10 cellular contexts compared by ENCODE assay signal in genomic region chr18:5297582-5297981, GRCh38. TPM values are rescaled to one million over a fixed set of nuclear protein-coding genes. Genes with fewer than 3 reads are reported as not detected.
DNase-seq lines count a peak whose midpoint lies in the region; TF ChIP-seq lines count a peak whose summit lies in the region.
"Had no signal": no experiment of that assay in that cellular context is flagged by ENCODE, and none has a peak within 500 bp of the region (broad histone marks: within the 10 kb centered on the region; RNA-seq: fewer than 3 reads in every experiment).

No MANE protein-coding gene starts in this region.

- H3K27me3 ChIP-seq in mammary epithelial cell (ENCODE audit: insufficient read depth, low read length) (no peaks in the 10 kb centered on the region), mesenchymal stem cell (ENCODE audit: control insufficient read depth in 1 of 2, insufficient read depth in 1 of 2, low read length in 2 of 2) (peaks cover 0 to 5% of the 10 kb centered on the region in 2 experiments), tibial nerve (no peaks in the 10 kb centered on the region), uterus (no peaks in the 10 kb centered on the region)

- H3K4me1 Mint-ChIP-seq in MCF 10A (ENCODE audit: insufficient read depth, unreplicated experiment) = peaks cover 6% of the 10 kb centered on the region
- peaks cover 29% of the 10 kb centered on the region for H3K4me1 Mint-ChIP-seq in activated naive CD8-positive, alpha-beta T cell treated with anti-CD3 and anti-CD28 coated beads for 36 hours

- H3K27me3 Mint-ChIP-seq in MCF 10A (ENCODE audit: insufficient read depth, unreplicated experiment) = peaks cover 41% of the 10 kb centered on the region
- peaks cover 4% of the 10 kb centered on the region for H3K27me3 Mint-ChIP-seq in activated naive CD8-positive, alpha-beta T cell treated with anti-CD3 and anti-CD28 coated beads for 36 hours

- H3K36me3 Mint-ChIP-seq in MCF 10A (ENCODE audit: insufficient read depth, unreplicated experiment) = peaks cover 5% of the 10 kb centered on the region
- H3K36me3 Mint-ChIP-seq in activated naive CD8-positive, alpha-beta T cell treated with anti-CD3 and anti-CD28 coated beads for 36 hours = peaks cover 15% of the 10 kb centered on the region

- H4K8ac ChIP-seq in mesenchymal stem cell (ENCODE audit: low read length) = no peak overlapping the region

- TF ChIP-seq EP300 in tibial nerve (IDR thresholded peaks at IDR 0.05) = no peak

- H3K14ac ChIP-seq in mesenchymal stem cell (ENCODE audit: low read length in 2 of 2) = no peak overlapping the region

- H3K9ac ChIP-seq in mammary epithelial cell (ENCODE audit: insufficient read depth, low read length) (no peak overlapping the region), mesenchymal stem cell (ENCODE audit: low read length) (no peak overlapping the region)

- peak overlapping the region; percentile 29 for H3K4me3 Mint-ChIP-seq in MCF 10A (ENCODE audit: unreplicated experiment)
- H3K4me3 Mint-ChIP-seq in activated naive CD8-positive, alpha-beta T cell treated with anti-CD3 and anti-CD28 coated beads for 36 hours = no peak overlapping the region

- H3K4me1 ChIP-seq in mammary epithelial cell (ENCODE audit: insufficient read depth, low read length) = peaks cover 15% of the 10 kb centered on the region
- peaks cover 3% of the 10 kb centered on the region for H3K4me1 ChIP-seq in mesenchymal stem cell (ENCODE audit: control insufficient read depth, insufficient read depth, low read depth, low read length)
- peaks cover 0 to 22% (median 11%) of the 10 kb centered on the region in 4 donors for H3K4me1 ChIP-seq in tibial nerve
- H3K4me1 ChIP-seq in uterus = no peaks in the 10 kb centered on the region

- no peaks in the 10 kb centered on the region for H3K9me3 Mint-ChIP-seq in MCF 10A (ENCODE audit: unreplicated experiment)
- H3K9me3 Mint-ChIP-seq in activated naive CD8-positive, alpha-beta T cell treated with anti-CD3 and anti-CD28 coated beads for 36 hours = no peaks in the 10 kb centered on the region

- no peak overlapping the region for H2BK12ac ChIP-seq in mesenchymal stem cell (ENCODE audit: low read length in 2 of 2)

- peaks cover 15% of the 10 kb centered on the region for H3K79me2 ChIP-seq in mammary epithelial cell (ENCODE audit: insufficient read depth, low read length)

- no peaks in the 10 kb centered on the region for H4K20me1 ChIP-seq in mammary epithelial cell (ENCODE audit: insufficient read depth, low read length)

- POLR2A ChIA-PET in MCF 10A (lab: Yijun Ruan, JAX) = interaction anchor here (1.8 to 2.1 kb wide), 3 partner anchors 14 to 19 kb away, joined by 9 to 13 read pairs (median 11); no protein-coding TSS in a partner anchor

- no peak overlapping the region for H2BK15ac ChIP-seq in mesenchymal stem cell (ENCODE audit: low read depth, poor library complexity, severe bottlenecking)

- no peak overlapping the region for H3K23ac ChIP-seq in mesenchymal stem cell (ENCODE audit: low read length in 2 of 2)

- dilution Hi-C loops in mammary epithelial cell (cut with HindIII; ENCODE audit: low sequenced_read_pairs) = loop anchor here (10.0 kb wide), 1 partner anchor 63 kb away; no protein-coding TSS in a partner anchor

- no peak overlapping the region for H2AFZ ChIP-seq in mammary epithelial cell (ENCODE audit: low read depth, low read length)
- H2AFZ ChIP-seq in mesenchymal stem cell (ENCODE audit: low read depth, low read length) = peak overlapping the region; percentile 18

- CTCF ChIA-PET in MCF 10A (lab: Yijun Ruan, JAX) (no interaction called here), mammary epithelial cell (lab: Charles Lee; ENCODE audit: low non-redundant PET) (no interaction called here)

- H4K91ac ChIP-seq in mesenchymal stem cell (ENCODE audit: low read length) = no peak overlapping the region

- TF ChIP-seq CTCF in MCF 10A (IDR thresholded peaks at IDR 0.05; ENCODE audit: unreplicated experiment) (no peak), mammary epithelial cell (conservative IDR thresholded peaks at IDR 0.05 in 1 of 2, IDR thresholded peaks at IDR 0.05 in 1 of 2; ENCODE audit: extremely low read depth in 1 of 2, insufficient read depth in 1 of 2, low read depth in 1 of 2, low read length in 2 of 2) (no peak), tibial nerve (IDR thresholded peaks at IDR 0.05) (no peak), uterus (IDR thresholded peaks at IDR 0.05) (no peak)

- no peak overlapping the region for H3K18ac ChIP-seq in mesenchymal stem cell (ENCODE audit: low read depth in 1 of 2, low read length in 2 of 2)

- no peak overlapping the region for H2AK5ac ChIP-seq in mesenchymal stem cell (ENCODE audit: low read length, severe bottlenecking)

- peaks cover 8% of the 10 kb centered on the region for H3K79me1 ChIP-seq in mesenchymal stem cell (replicated peaks; ENCODE audit: low read length, poor library complexity, severe bottlenecking)

- no peak overlapping the region for H3K4me2 ChIP-seq in mammary epithelial cell (ENCODE audit: insufficient read depth, low read depth, low read length)
- H3K4me2 ChIP-seq in mesenchymal stem cell (ENCODE audit: low read length, poor library complexity, severe bottlenecking) = no peak overlapping the region

- H2BK5ac ChIP-seq in mesenchymal stem cell (ENCODE audit: low read depth, low read length, poor library complexity, severe bottlenecking) = no peak overlapping the region

- in situ Hi-C loops in mammary epithelial cell (cut with MboI; ENCODE audit: low sequenced_read_pairs in 2 of 2) = no loop called here

- no TSS peak for BruUV-seq in MCF 10A (replicated peaks; lab: Mats Ljungman, UMichigan)
- no TSS peak for BruUV-seq in mammary epithelial cell (replicated peaks; lab: Mats Ljungman, UMichigan)

- H3K27ac Mint-ChIP-seq in MCF 10A (ENCODE audit: low read depth, unreplicated experiment) = peak overlapping the region; percentile 88
- peak overlapping the region; percentile 97 for H3K27ac Mint-ChIP-seq in activated naive CD8-positive, alpha-beta T cell treated with anti-CD3 and anti-CD28 coated beads for 36 hours

- H2BK120ac ChIP-seq in mesenchymal stem cell (ENCODE audit: low read depth, low read length) = no peak overlapping the region

- TF ChIP-seq POLR2A in tibial nerve (IDR thresholded peaks at IDR 0.05) (no peak), uterus (IDR thresholded peaks at IDR 0.05) (no peak)

- 99% methylated on average over 12 of the region's 12 CpGs for WGBS in mammary epithelial cell (ENCODE audit: low coverage, missing lambda C conversion rate)
- WGBS in mesenchymal stem cell = 97% methylated on average over 12 of the region's 12 CpGs
- WGBS in tibial nerve, 2 donors = 93 to 96% methylated on average over 12 of the region's 12 CpGs

- H3K9me3 ChIP-seq in mammary epithelial cell (replicated peaks; ENCODE audit: insufficient read depth, low read length) (no peaks in the 10 kb centered on the region), mesenchymal stem cell (ENCODE audit: control insufficient read depth, low read length) (no peaks in the 10 kb centered on the region), tibial nerve (no peaks in the 10 kb centered on the region), uterus (no peaks in the 10 kb centered on the region)
- H3K9me3 ChIP-seq: thoracic aorta had no signal

- H3K36me3 ChIP-seq in mammary epithelial cell (ENCODE audit: insufficient read depth, low read length) = peaks cover 2% of the 10 kb centered on the region
- H3K36me3 ChIP-seq in mesenchymal stem cell (ENCODE audit: control insufficient read depth in 1 of 2, insufficient read depth in 2 of 2, low read depth in 1 of 2, low read length in 2 of 2) = peaks cover 0 to 3% of the 10 kb centered on the region in 2 experiments
- no peaks in the 10 kb centered on the region for H3K36me3 ChIP-seq in tibial nerve
- no peaks in the 10 kb centered on the region for H3K36me3 ChIP-seq in uterus
- H3K36me3 ChIP-seq: thoracic aorta had no signal

- H3K4me3 ChIP-seq in mammary epithelial cell (replicated peaks in 1 of 3; ENCODE audit: insufficient read depth in 1 of 3, low read depth in 2 of 3, low read length in 3 of 3) (no peak overlapping the region), mesenchymal stem cell (ENCODE audit: insufficient read depth in 1 of 2, low read depth in 1 of 2, low read length in 2 of 2) (no peak overlapping the region), tibial nerve (no peak overlapping the region), uterus (no peak overlapping the region)

- H3K4ac ChIP-seq in mesenchymal stem cell (ENCODE audit: low read depth in 1 of 2, low read length in 2 of 2) = no peak overlapping the region

- DNase-seq in MCF 10A (ENCODE audit: unreplicated experiment) (no peak), mammary epithelial cell (no peak), mesenchymal stem cell (peak; percentile 4), tibial nerve (ENCODE audit: low spot score in 2 of 2) (no peak), uterus (no peak), DMS153 treated with DMSO at 0.1 percent for 48 hours (lab: John Stamatoyannopoulos, UW; ENCODE audit: unreplicated experiment) (no peak), NCI-H82 treated with DMSO at 0.1 percent for 48 hours (lab: John Stamatoyannopoulos, UW; ENCODE audit: unreplicated experiment) (no peak)
- DNase-seq in activated naive CD8-positive, alpha-beta T cell treated with anti-CD3 and anti-CD28 coated beads for 36 hours = no peak
- DNase-seq: NCI-H2081 treated with DMSO at 0.1 percent for 48 hours had no signal

- intact Hi-C loops in MCF 10A (cut with micrococcal nuclease) (loop anchor here (5.0 kb wide), 1 partner anchor 60 kb away; no protein-coding TSS in a partner anchor), mammary epithelial cell (cut with micrococcal nuclease) (no loop called here), uterus (cut with DNase I; ENCODE audit: low total_unique reads) (no loop called here)

- H3K27ac ChIP-seq in mammary epithelial cell (ENCODE audit: insufficient read depth, low read depth, low read length) (no peak overlapping the region), mesenchymal stem cell (ENCODE audit: low read length, poor library complexity, severe bottlenecking) (no peak overlapping the region), tibial nerve (peak overlapping the region in 3 of 4 donors; percentile 97 to 100 (median 98)), uterus (no peak overlapping the region)

RNA-seq across cellular contexts. Expression of gene ZBTB14, which starts 2.1 kb away (rescaled TPM):
- total RNA-seq in MCF 10A (2022) (7.3 and 8.6 TPM in 2 replicates), mammary epithelial cell (10 to 100 TPM in 1 of 2 donors, 1 to 10 TPM in 1; 7.1 to 12.2 TPM), tibial nerve (10 to 100 TPM in 3 of 4 donors, 1 to 10 TPM in 1; 9.8 to 13.3 (median 11.1) TPM), uterus (10 to 100 TPM in 3 of 4 donors, 1 to 10 TPM in 1; 2.3 to 28.1 (median 20.9) TPM)
- 5.9 TPM for polyA plus RNA-seq in mammary epithelial cell
- polyA minus RNA-seq in mammary epithelial cell = 17.6 TPM
- 10 to 100 TPM; 22.6 to 23.8 TPM for total RNA-seq in activated naive CD8-positive, alpha-beta T cell treated with anti-CD3 and anti-CD28 coated beads for 36 hours
- 5.3 TPM for polyA plus RNA-seq in mesenchymal stem cell (2013, experiment 1 of 2)
- polyA plus RNA-seq in mesenchymal stem cell (2013, experiment 2 of 2) = 6.4 TPM

Comparison
In these comparisons a context has a peak if more than half of its experiments do, and no peak if none do; other contexts are left out.
1. H3K27ac ChIP-seq: peak in tibial nerve (3 of 4); none in mammary epithelial cell (single experiment), mesenchymal stem cell (single experiment) and uterus (0 of 2).